ENCODE assay signal across 13 cellular contexts in the genomic region with DNA sequence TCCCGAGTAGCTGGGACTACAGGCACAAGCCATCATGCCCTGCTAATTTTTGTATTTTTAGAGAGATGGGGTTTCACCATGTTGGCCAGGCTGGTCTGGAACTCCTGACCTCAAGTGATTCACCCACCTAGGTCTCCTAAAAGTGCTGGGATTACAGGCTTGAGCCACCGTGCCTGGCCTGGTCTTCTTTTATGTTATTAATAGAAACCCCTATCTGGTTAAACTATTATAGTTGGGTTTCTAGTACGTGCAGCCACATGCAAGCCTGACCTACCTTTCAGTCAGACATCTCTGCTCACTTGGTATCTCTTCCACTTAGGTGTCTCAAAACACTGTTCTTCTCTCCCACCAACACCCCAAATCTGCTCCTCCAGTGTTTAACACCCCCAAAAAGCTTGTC.
"Had no signal": no experiment of that assay in that cellular context is flagged by ENCODE, and none has a peak within 500 bp of the region (broad histone marks: within the 10 kb centered on the region; RNA-seq: fewer than 3 reads in every experiment).

No MANE protein-coding gene starts in this region.

- H3K27ac ChIP-seq: left lung, tibial nerve had no signal

- H3K4me1 Mint-ChIP-seq: immature natural killer cell; naive thymus-derived CD4-positive, alpha-beta T cell; stimulated activated effector memory CD8-positive, alpha-beta T cell treated with anti-CD3 and anti-CD28 coated beads, Interleukin-12 subunit alpha, Interleukin-12 subunit beta, amount 100 ng/mL, for 72 hours had no signal

- H3K27ac Mint-ChIP-seq: immature natural killer cell; naive thymus-derived CD4-positive, alpha-beta T cell; stimulated activated effector memory CD8-positive, alpha-beta T cell treated with anti-CD3 and anti-CD28 coated beads, Interleukin-12 subunit alpha, Interleukin-12 subunit beta, amount 100 ng/mL, for 72 hours had no signal

- H3K4me3 Mint-ChIP-seq: immature natural killer cell; naive thymus-derived CD4-positive, alpha-beta T cell; neural crest cell; stimulated activated effector memory CD8-positive, alpha-beta T cell treated with anti-CD3 and anti-CD28 coated beads, Interleukin-12 subunit alpha, Interleukin-12 subunit beta, amount 100 ng/mL, for 72 hours had no signal

- H3K36me3 Mint-ChIP-seq: stimulated activated effector memory CD8-positive, alpha-beta T cell treated with anti-CD3 and anti-CD28 coated beads, Interleukin-12 subunit alpha, Interleukin-12 subunit beta, amount 100 ng/mL, for 72 hours had no signal

- H3K4me1 ChIP-seq: left lung had no signal

- ATAC-seq: esophagus mucosa; naive thymus-derived CD4-positive, alpha-beta T cell; stimulated activated effector memory CD8-positive, alpha-beta T cell treated with anti-CD3 and anti-CD28 coated beads, Interleukin-12 subunit alpha, Interleukin-12 subunit beta, amount 100 ng/mL, for 72 hours; stimulated activated naive CD8-positive, alpha-beta T cell treated with anti-CD3 and anti-CD28 coated beads, Interleukin-15, Interleukin-2, amounts not matched to agents 100 U/mL and 50 U/mL, for 24 hours had no signal

- DNase-seq: effector memory CD4-positive, alpha-beta T cell; foreskin fibroblast; immature natural killer cell; left lung; naive thymus-derived CD4-positive, alpha-beta T cell; posterior cingulate gyrus; stimulated activated CD4-positive, alpha-beta T cell treated with anti-CD3 and anti-CD28 coated beads, Interleukin-4, amount 100 ng/mL, for 1 hour; stimulated activated CD8-positive, alpha-beta memory T cell treated with anti-CD3 and anti-CD28 coated beads, Interleukin-4, amount 100 ng/mL, for 48 hours; stimulated activated naive CD8-positive, alpha-beta T cell treated with anti-CD3 and anti-CD28 coated beads, Interleukin-15, Interleukin-2, amounts not matched to agents 100 U/mL and 50 U/mL, for 24 hours had no signal

- H3K9me3 ChIP-seq: left lung, tibial nerve had no signal

- H3K27me3 ChIP-seq: left lung, tibial nerve had no signal

- H3K4me3 ChIP-seq: left lung, tibial nerve had no signal

- H3K9me3 Mint-ChIP-seq: immature natural killer cell; naive thymus-derived CD4-positive, alpha-beta T cell; neural crest cell; stimulated activated effector memory CD8-positive, alpha-beta T cell treated with anti-CD3 and anti-CD28 coated beads, Interleukin-12 subunit alpha, Interleukin-12 subunit beta, amount 100 ng/mL, for 72 hours had no signal
